ENCODE assay signal across 9 cellular contexts in genomic region chr17:34252138-34252889, GRCh38. TPM values are rescaled to one million over a fixed set of nuclear protein-coding genes. Genes with fewer than 3 reads are reported as not detected.
DNase-seq lines count a peak whose midpoint lies in the region; ATAC-seq, FAIRE-seq and TF ChIP-seq lines count a peak whose summit lies in the region.
"Had no signal": no experiment of that assay in that cellular context is flagged by ENCODE, and none has a peak within 500 bp of the region (broad histone marks: within the 10 kb centered on the region; RNA-seq: fewer than 3 reads in every experiment).

No MANE protein-coding gene starts in this region.

- H3K4me1 ChIP-seq in endothelial cell of umbilical vein (ENCODE audit: control insufficient read depth, extremely low read depth, insufficient read depth, low read length) (peaks cover 88% of the 10 kb centered on the region), mucosa of descending colon (ENCODE audit: low read depth) (peaks cover 4% of the 10 kb centered on the region)

- dilution Hi-C loops in endothelial cell of umbilical vein (cut with MboI; ENCODE audit: extremely low pct_ligation_motif_present, low sequenced_read_pairs) = no loop called here

- FAIRE-seq in endothelial cell of umbilical vein (lab: Jason Lieb, UNC) = peak; percentile 21

- no peaks in the 10 kb centered on the region for H3K79me2 ChIP-seq in endothelial cell of umbilical vein (ENCODE audit: control insufficient read depth, insufficient read depth, low read length)

- TF ChIP-seq POLR2A in endothelial cell of umbilical vein (IDR thresholded peaks at IDR 0.05; ENCODE audit: low read depth, low read length) = no peak

- H3K4me3 ChIP-seq in endothelial cell of umbilical vein (replicated peaks in 1 of 3; ENCODE audit: insufficient read depth in 1 of 3, low read depth in 1 of 3, low read length in 3 of 3) = no peak overlapping the region
- no peak overlapping the region for H3K4me3 ChIP-seq in mucosa of descending colon

- H3K27ac ChIP-seq in endothelial cell of umbilical vein (ENCODE audit: insufficient read depth, low read depth, low read length) = peak overlapping the region; percentile 96

- TF ChIP-seq CTCF in endothelial cell of umbilical vein (IDR thresholded peaks at IDR 0.05; ENCODE audit: extremely low read depth in 1 of 2, insufficient read depth in 1 of 2, low read depth in 1 of 2, low read length in 2 of 2) (no peak), mucosa of descending colon (IDR thresholded peaks at IDR 0.05) (no peak)

- H3K9me3 ChIP-seq in endothelial cell of umbilical vein (replicated peaks; ENCODE audit: control insufficient read depth, insufficient read depth, low read length) (no peaks in the 10 kb centered on the region), mucosa of descending colon (no peaks in the 10 kb centered on the region)

- intact Hi-C loops in endothelial cell of umbilical vein (cut with micrococcal nuclease) = loop anchor here (1.0 to 10.0 kb wide), 4 partner anchors 14 to 1180 kb away; partner anchors contain the start of genes SLFN11, SLFN12 and SLFN5
- intact Hi-C loops in mucosa of descending colon (cut with DNase I, micrococcal nuclease) = no loop called here

- no peak overlapping the region for H2AFZ ChIP-seq in endothelial cell of umbilical vein (ENCODE audit: low read depth, low read length)

- CTCF ChIA-PET in endothelial cell of umbilical vein (lab: Charles Lee) = interaction anchor here (0.7 to 2.3 kb wide), 11 partner anchors 10 to 110 kb away, joined by 3 to 27 read pairs (median 6); partner anchors contain the start of gene CCL1

- POLR2A ChIA-PET in endothelial cell of umbilical vein (lab: Charles Lee) = interaction anchor here (1.2 to 1.8 kb wide), 3 partner anchors 10 to 17 kb away, joined by 6 to 14 read pairs (median 9); no protein-coding TSS in a partner anchor

- ATAC-seq in mucosa of descending colon = peak; percentile 60
- no peak for ATAC-seq in GM21576 (IDR thresholded peaks at IDR 0.05; ENCODE audit: unreplicated experiment)
- no peak for ATAC-seq in HG02610 (IDR thresholded peaks at IDR 0.05; ENCODE audit: unreplicated experiment)
- ATAC-seq in GM19455 (IDR thresholded peaks at IDR 0.05; ENCODE audit: unreplicated experiment) = no peak
- no peak for ATAC-seq in GM19452 (IDR thresholded peaks at IDR 0.05; ENCODE audit: unreplicated experiment)

- BruUV-seq in endothelial cell of umbilical vein (replicated peaks; lab: Mats Ljungman, UMichigan) = TSS peak; percentile 10

- no peaks in the 10 kb centered on the region for H3K27me3 ChIP-seq in endothelial cell of umbilical vein (ENCODE audit: control insufficient read depth in 2 of 2, insufficient read depth in 2 of 2, low read length in 2 of 2)

- no peaks in the 10 kb centered on the region for H4K20me1 ChIP-seq in endothelial cell of umbilical vein (replicated peaks; ENCODE audit: control insufficient read depth, extremely low read depth, insufficient read depth, low read length)

- peak overlapping the region; percentile 55 for H3K4me2 ChIP-seq in endothelial cell of umbilical vein (ENCODE audit: insufficient read depth, low read length)

- H3K36me3 ChIP-seq in endothelial cell of umbilical vein (ENCODE audit: control insufficient read depth in 2 of 2, extremely low read depth in 1 of 2, insufficient read depth in 2 of 2, low read length in 2 of 2) (peaks cover 0 to 4% of the 10 kb centered on the region in 2 experiments), mucosa of descending colon (ENCODE audit: low read depth) (no peaks in the 10 kb centered on the region)

- peak overlapping the region; percentile 83 for H3K9ac ChIP-seq in endothelial cell of umbilical vein (replicated peaks; ENCODE audit: extremely low read depth, insufficient read depth, low read length)

- DNase-seq in GM04503 (ENCODE audit: low read depth) = peak; percentile 82
- peak; percentile 80 for DNase-seq in NOMO-1 treated with dmso at 0.1 percent for 144 hours (lab: John Stamatoyannopoulos, UW; ENCODE audit: unreplicated experiment)
- DNase-seq in endothelial cell of umbilical vein (ENCODE audit: low read depth, low spot score) = peak; percentile 98
- DNase-seq in mucosa of descending colon = peak; percentile 75 to 81 (median 78)

- H3K9me1 ChIP-seq in endothelial cell of umbilical vein (replicated peaks; ENCODE audit: control insufficient read depth, extremely low read depth, insufficient read depth, low read length) = no peaks in the 10 kb centered on the region

TF ChIP-seq in endothelial cell of umbilical vein, 7 proteins besides CTCF, POLR2A, EP300 and RAD21:
- TF ChIP-seq JUN (IDR thresholded peaks at IDR 0.05; ENCODE audit: borderline replicate concordance, insufficient read depth, insufficient read length, low read depth) (no peak), FOS (IDR thresholded peaks at IDR 0.05; ENCODE audit: borderline replicate concordance, insufficient read depth, low read length) (no peak)

RNA-seq across cellular contexts. Expression of gene CCL2, which starts 2.8 kb away (rescaled TPM):
- total RNA-seq in endothelial cell of umbilical vein = 160 and 238 TPM in 2 replicates
- polyA plus RNA-seq in endothelial cell of umbilical vein = 599 and 714 TPM in 2 replicates
- 413 and 493 TPM in 2 replicates for polyA plus RNA-seq in endothelial cell of umbilical vein (2011; cell fraction: cytosol; rRNA removed)
- polyA plus RNA-seq in endothelial cell of umbilical vein (2011; cell fraction: nucleus; rRNA removed) = 397 and 484 TPM in 2 replicates
- polyA plus RNA-seq in endothelial cell of umbilical vein (2012) = 183 and 266 TPM in 2 replicates
- 466 and 572 TPM in 2 replicates for polyA minus RNA-seq in endothelial cell of umbilical vein
- polyA minus RNA-seq in endothelial cell of umbilical vein (2011; cell fraction: cytosol; rRNA and poly(A)+ RNA removed) = not detected
- 227 and 262 TPM in 2 replicates for polyA minus RNA-seq in endothelial cell of umbilical vein (2011; cell fraction: nucleus; rRNA and poly(A)+ RNA removed)
- 10 to 100 TPM in 2 of 3 donors, 1 to 10 TPM in 1; 7.1 to 65.6 (median 39.7) TPM for total RNA-seq in mucosa of descending colon
- polyA plus RNA-seq: IgD-negative memory B cell had no signal

RNA-seq across cellular contexts. Expression of gene CCL7, which starts 17.7 kb away (rescaled TPM):
- total RNA-seq in endothelial cell of umbilical vein = not detected in 2 replicates
- 0.25 and 0.76 TPM in 2 replicates for polyA plus RNA-seq in endothelial cell of umbilical vein
- 0.86 and 0.88 TPM in 2 replicates for polyA plus RNA-seq in endothelial cell of umbilical vein (2011; cell fraction: cytosol; rRNA removed)
- polyA plus RNA-seq in endothelial cell of umbilical vein (2011; cell fraction: nucleus; rRNA removed) = not detected in 2 replicates
- polyA plus RNA-seq in endothelial cell of umbilical vein (2012) = 0.86 and 1.3 TPM in 2 replicates
- 0.59 TPM in 1 of 2 replicates, not detected in the other for polyA minus RNA-seq in endothelial cell of umbilical vein
- polyA minus RNA-seq in endothelial cell of umbilical vein (2011; cell fraction: cytosol; rRNA and poly(A)+ RNA removed) = not detected
- not detected in 2 replicates for polyA minus RNA-seq in endothelial cell of umbilical vein (2011; cell fraction: nucleus; rRNA and poly(A)+ RNA removed)
- total RNA-seq in mucosa of descending colon = not detected
- polyA plus RNA-seq: IgD-negative memory B cell had no signal

RNA-seq across cellular contexts. Expression of gene CCL11, which starts 33.2 kb away (rescaled TPM):
- not detected in 2 replicates for total RNA-seq in endothelial cell of umbilical vein
- not detected in 2 replicates for polyA plus RNA-seq in endothelial cell of umbilical vein
- polyA plus RNA-seq in endothelial cell of umbilical vein (2011; cell fraction: cytosol; rRNA removed) = not detected in 2 replicates
- not detected in 2 replicates for polyA plus RNA-seq in endothelial cell of umbilical vein (2011; cell fraction: nucleus; rRNA removed)
- not detected in 2 replicates for polyA plus RNA-seq in endothelial cell of umbilical vein (2012)
- polyA minus RNA-seq in endothelial cell of umbilical vein = not detected in 2 replicates
- not detected for polyA minus RNA-seq in endothelial cell of umbilical vein (2011; cell fraction: cytosol; rRNA and poly(A)+ RNA removed)
- polyA minus RNA-seq in endothelial cell of umbilical vein (2011; cell fraction: nucleus; rRNA and poly(A)+ RNA removed) = not detected in 2 replicates
- 10 to 100 TPM in 1 of 3 donors, 1 to 10 TPM in 1, under 1 TPM in 1; 0.72 to 22.3 (median 3.6) TPM for total RNA-seq in mucosa of descending colon
- polyA plus RNA-seq: IgD-negative memory B cell had no signal
